In the genomic region with DNA sequence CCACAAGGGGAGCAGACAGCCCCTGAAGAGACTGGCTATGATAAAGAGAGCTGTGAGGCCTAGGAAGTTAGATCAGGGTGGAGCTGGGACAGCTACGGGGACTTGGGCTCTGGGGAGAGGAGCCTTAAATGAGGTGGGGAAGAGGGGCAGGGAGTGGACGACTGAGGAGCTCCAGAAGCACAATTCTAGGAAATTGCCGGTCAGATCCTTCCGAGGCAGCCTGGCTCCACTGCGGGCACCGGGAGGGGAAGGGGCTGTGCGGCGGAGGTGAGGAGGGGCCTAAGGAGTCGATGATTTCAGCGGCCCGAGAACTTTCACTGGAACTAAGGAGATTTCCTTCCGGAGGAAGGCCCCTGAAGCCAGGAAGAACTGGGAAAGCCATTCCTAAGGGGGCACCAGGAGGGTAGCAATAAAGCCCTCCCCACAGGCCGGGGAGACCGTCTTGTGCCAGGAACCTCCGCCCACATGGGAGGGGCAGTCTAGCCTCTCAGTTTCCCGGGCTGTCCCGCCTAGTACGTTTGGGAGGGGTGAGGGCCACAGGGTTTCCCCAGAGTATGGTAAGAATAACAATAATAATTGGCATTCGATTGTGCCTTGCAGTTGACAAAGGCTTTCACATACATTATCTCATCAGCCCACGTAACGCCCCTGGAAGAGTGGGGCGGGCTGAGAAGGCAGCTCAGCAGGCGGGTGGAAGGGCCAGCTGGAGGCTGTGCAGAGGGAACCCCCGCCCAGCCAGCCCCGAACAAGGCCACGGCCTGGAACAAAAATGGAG, we compare ENCODE assay signal across 1 cellular context.
TF ChIP-seq lines count a peak whose summit lies in the region.

No MANE protein-coding gene starts in this region.

TF ChIP-seq in K562, 482 proteins besides CTCF, POLR2A, EP300 and RAD21 (continues in another document):
- TF ChIP-seq, protein P1, sequence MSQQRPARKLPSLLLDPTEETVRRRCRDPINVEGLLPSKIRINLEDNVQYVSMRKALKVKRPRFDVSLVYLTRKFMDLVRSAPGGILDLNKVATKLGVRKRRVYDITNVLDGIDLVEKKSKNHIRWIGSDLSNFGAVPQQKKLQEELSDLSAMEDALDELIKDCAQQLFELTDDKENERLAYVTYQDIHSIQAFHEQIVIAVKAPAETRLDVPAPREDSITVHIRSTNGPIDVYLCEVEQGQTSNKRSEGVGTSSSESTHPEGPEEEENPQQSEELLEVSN (IDR thresholded peaks at IDR 0.05; ENCODE audit: borderline replicate concordance in 1 of 2, extremely low read depth in 1 of 2, insufficient read depth in 1 of 2, insufficient read length in 1 of 2, low read depth in 1 of 2, low read length in 1 of 2, poor library complexity in 1 of 2, severe bottlenecking in 1 of 2): peak in 1 of 2 experiments; percentile 4
- peak; percentile 77 for TF ChIP-seq EGR1 (conservative IDR thresholded peaks at IDR 0.05)
- TF ChIP-seq ZNF589 (CRISPR knock-in tag; IDR thresholded peaks at IDR 0.05; ENCODE audit: low read depth): peak; percentile 65; the same call in 1 of the 2 replicates
- TF ChIP-seq CXXC5 (CRISPR knock-in tag; IDR thresholded peaks at IDR 0.05): peak; percentile 21; the same call in 1 of the 2 replicates
- peak; percentile 16; the same call in 1 of the 2 replicates for TF ChIP-seq PHF8 (IDR thresholded peaks at IDR 0.05; ENCODE audit: borderline replicate concordance, low read length)
- peak; percentile 55; the same call in 1 of the 2 replicates for TF ChIP-seq HDAC8 (tag; IDR thresholded peaks at IDR 0.05)
- TF ChIP-seq, protein P2, sequence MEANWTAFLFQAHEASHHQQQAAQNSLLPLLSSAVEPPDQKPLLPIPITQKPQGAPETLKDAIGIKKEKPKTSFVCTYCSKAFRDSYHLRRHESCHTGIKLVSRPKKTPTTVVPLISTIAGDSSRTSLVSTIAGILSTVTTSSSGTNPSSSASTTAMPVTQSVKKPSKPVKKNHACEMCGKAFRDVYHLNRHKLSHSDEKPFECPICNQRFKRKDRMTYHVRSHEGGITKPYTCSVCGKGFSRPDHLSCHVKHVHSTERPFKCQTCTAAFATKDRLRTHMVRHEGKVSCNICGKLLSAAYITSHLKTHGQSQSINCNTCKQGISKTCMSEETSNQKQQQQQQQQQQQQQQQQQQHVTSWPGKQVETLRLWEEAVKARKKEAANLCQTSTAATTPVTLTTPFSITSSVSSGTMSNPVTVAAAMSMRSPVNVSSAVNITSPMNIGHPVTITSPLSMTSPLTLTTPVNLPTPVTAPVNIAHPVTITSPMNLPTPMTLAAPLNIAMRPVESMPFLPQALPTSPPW (CRISPR knock-in tag; IDR thresholded peaks at IDR 0.05): peak; percentile 75
- no peak for TF ChIP-seq ELF1 (tag; IDR thresholded peaks at IDR 0.05)
- 0 out of 2 replicates have a peak, but pooled peaks have one; percentile 21 for TF ChIP-seq POLR2G (IDR thresholded peaks at IDR 0.05; ENCODE audit: low read depth, low read length)
- TF ChIP-seq BRD9 (IDR thresholded peaks at IDR 0.05; ENCODE audit: low read depth, partially characterized antibody): no peak
- peak; percentile 46; the same call in 1 of the 2 replicates for TF ChIP-seq ZNF644 (tag; IDR thresholded peaks at IDR 0.05; ENCODE audit: low read depth)
- TF ChIP-seq YY1 (IDR thresholded peaks at IDR 0.05; ENCODE audit: borderline replicate concordance in 1 of 3, control insufficient read depth in 1 of 3, extremely low read depth in 1 of 3, insufficient read depth in 3 of 3, insufficient read length in 1 of 3, insufficient replicate concordance in 2 of 3, low read depth in 1 of 3, low read length in 2 of 3): peak in 1 of 3 experiments; percentile 24
- TF ChIP-seq, protein P3, sequence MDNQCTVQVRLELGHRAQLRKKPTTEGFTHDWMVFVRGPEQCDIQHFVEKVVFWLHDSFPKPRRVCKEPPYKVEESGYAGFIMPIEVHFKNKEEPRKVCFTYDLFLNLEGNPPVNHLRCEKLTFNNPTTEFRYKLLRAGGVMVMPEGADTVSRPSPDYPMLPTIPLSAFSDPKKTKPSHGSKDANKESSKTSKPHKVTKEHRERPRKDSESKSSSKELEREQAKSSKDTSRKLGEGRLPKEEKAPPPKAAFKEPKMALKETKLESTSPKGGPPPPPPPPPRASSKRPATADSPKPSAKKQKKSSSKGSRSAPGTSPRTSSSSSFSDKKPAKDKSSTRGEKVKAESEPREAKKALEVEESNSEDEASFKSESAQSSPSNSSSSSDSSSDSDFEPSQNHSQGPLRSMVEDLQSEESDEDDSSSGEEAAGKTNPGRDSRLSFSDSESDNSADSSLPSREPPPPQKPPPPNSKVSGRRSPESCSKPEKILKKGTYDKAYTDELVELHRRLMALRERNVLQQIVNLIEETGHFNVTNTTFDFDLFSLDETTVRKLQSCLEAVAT (IDR thresholded peaks at IDR 0.05): peak in 1 of 2 experiments; percentile 63; a peak in 2 of 4 replicates
- no peak for TF ChIP-seq ZNF695 (CRISPR knock-in tag; IDR thresholded peaks at IDR 0.05)
- no peak for TF ChIP-seq RBM22 (IDR thresholded peaks at IDR 0.05; ENCODE audit: low read depth, low read length, poor library complexity, severe bottlenecking)
- TF ChIP-seq ZFX (CRISPR knock-in tag; IDR thresholded peaks at IDR 0.05): peak; percentile 34; the same call in 1 of the 2 replicates
- TF ChIP-seq CREM (IDR thresholded peaks at IDR 0.05; ENCODE audit: low read depth): peak; percentile 57
- TF ChIP-seq RBFOX2 (IDR thresholded peaks at IDR 0.05; ENCODE audit: low read depth, low read length): no peak; the same call in 1 of the 2 replicates
- TF ChIP-seq SLC30A9 (CRISPR knock-in tag; IDR thresholded peaks at IDR 0.05): no peak
- TF ChIP-seq SMARCB1 (IDR thresholded peaks at IDR 0.05; ENCODE audit: insufficient read length, low read depth): no peak
- peak; percentile 73; the same call in 1 of the 2 replicates for TF ChIP-seq NFRKB (IDR thresholded peaks at IDR 0.05; ENCODE audit: low read depth)
- peak; percentile 31 for TF ChIP-seq DACH1 (IDR thresholded peaks at IDR 0.05; ENCODE audit: partially characterized antibody)
- peak; percentile 50 to 58 for TF ChIP-seq NRF1 (conservative IDR thresholded peaks at IDR 0.05 in 1 of 2, IDR thresholded peaks at IDR 0.05 in 1 of 2)
- TF ChIP-seq, protein P4, sequence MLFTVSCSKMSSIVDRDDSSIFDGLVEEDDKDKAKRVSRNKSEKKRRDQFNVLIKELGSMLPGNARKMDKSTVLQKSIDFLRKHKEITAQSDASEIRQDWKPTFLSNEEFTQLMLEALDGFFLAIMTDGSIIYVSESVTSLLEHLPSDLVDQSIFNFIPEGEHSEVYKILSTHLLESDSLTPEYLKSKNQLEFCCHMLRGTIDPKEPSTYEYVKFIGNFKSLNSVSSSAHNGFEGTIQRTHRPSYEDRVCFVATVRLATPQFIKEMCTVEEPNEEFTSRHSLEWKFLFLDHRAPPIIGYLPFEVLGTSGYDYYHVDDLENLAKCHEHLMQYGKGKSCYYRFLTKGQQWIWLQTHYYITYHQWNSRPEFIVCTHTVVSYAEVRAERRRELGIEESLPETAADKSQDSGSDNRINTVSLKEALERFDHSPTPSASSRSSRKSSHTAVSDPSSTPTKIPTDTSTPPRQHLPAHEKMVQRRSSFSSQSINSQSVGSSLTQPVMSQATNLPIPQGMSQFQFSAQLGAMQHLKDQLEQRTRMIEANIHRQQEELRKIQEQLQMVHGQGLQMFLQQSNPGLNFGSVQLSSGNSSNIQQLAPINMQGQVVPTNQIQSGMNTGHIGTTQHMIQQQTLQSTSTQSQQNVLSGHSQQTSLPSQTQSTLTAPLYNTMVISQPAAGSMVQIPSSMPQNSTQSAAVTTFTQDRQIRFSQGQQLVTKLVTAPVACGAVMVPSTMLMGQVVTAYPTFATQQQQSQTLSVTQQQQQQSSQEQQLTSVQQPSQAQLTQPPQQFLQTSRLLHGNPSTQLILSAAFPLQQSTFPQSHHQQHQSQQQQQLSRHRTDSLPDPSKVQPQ (CRISPR knock-in tag; IDR thresholded peaks at IDR 0.05; ENCODE audit: borderline replicate concordance): no peak
- TF ChIP-seq, protein P5, sequence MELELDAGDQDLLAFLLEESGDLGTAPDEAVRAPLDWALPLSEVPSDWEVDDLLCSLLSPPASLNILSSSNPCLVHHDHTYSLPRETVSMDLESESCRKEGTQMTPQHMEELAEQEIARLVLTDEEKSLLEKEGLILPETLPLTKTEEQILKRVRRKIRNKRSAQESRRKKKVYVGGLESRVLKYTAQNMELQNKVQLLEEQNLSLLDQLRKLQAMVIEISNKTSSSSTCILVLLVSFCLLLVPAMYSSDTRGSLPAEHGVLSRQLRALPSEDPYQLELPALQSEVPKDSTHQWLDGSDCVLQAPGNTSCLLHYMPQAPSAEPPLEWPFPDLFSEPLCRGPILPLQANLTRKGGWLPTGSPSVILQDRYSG (tag; conservative IDR thresholded peaks at IDR 0.05; ENCODE audit: low read depth): peak; percentile 9; the same call in 1 of the 2 replicates
- TF ChIP-seq, protein P6, sequence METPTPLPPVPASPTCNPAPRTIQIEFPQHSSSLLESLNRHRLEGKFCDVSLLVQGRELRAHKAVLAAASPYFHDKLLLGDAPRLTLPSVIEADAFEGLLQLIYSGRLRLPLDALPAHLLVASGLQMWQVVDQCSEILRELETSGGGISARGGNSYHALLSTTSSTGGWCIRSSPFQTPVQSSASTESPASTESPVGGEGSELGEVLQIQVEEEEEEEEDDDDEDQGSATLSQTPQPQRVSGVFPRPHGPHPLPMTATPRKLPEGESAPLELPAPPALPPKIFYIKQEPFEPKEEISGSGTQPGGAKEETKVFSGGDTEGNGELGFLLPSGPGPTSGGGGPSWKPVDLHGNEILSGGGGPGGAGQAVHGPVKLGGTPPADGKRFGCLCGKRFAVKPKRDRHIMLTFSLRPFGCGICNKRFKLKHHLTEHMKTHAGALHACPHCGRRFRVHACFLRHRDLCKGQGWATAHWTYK (CRISPR knock-in tag; IDR thresholded peaks at IDR 0.05): 0 out of 2 replicates have a peak, but pooled peaks have one; percentile 15
- no peak for TF ChIP-seq C11orf30 (IDR thresholded peaks at IDR 0.05; ENCODE audit: low read depth)
- TF ChIP-seq, protein P7, sequence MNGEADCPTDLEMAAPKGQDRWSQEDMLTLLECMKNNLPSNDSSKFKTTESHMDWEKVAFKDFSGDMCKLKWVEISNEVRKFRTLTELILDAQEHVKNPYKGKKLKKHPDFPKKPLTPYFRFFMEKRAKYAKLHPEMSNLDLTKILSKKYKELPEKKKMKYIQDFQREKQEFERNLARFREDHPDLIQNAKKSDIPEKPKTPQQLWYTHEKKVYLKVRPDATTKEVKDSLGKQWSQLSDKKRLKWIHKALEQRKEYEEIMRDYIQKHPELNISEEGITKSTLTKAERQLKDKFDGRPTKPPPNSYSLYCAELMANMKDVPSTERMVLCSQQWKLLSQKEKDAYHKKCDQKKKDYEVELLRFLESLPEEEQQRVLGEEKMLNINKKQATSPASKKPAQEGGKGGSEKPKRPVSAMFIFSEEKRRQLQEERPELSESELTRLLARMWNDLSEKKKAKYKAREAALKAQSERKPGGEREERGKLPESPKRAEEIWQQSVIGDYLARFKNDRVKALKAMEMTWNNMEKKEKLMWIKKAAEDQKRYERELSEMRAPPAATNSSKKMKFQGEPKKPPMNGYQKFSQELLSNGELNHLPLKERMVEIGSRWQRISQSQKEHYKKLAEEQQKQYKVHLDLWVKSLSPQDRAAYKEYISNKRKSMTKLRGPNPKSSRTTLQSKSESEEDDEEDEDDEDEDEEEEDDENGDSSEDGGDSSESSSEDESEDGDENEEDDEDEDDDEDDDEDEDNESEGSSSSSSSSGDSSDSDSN (IDR thresholded peaks at IDR 0.05; ENCODE audit: borderline replicate concordance in 1 of 2, low read depth in 2 of 2, low read length in 2 of 2): peak in 1 of 2 experiments; percentile 67; a peak in 1 of 4 replicates
- TF ChIP-seq, protein P8, sequence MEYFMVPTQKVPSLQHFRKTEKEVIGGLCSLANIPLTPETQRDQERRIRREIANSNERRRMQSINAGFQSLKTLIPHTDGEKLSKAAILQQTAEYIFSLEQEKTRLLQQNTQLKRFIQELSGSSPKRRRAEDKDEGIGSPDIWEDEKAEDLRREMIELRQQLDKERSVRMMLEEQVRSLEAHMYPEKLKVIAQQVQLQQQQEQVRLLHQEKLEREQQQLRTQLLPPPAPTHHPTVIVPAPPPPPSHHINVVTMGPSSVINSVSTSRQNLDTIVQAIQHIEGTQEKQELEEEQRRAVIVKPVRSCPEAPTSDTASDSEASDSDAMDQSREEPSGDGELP (CRISPR knock-in tag; IDR thresholded peaks at IDR 0.05; ENCODE audit: borderline replicate concordance): peak; percentile 91
